In the genomic region with DNA sequence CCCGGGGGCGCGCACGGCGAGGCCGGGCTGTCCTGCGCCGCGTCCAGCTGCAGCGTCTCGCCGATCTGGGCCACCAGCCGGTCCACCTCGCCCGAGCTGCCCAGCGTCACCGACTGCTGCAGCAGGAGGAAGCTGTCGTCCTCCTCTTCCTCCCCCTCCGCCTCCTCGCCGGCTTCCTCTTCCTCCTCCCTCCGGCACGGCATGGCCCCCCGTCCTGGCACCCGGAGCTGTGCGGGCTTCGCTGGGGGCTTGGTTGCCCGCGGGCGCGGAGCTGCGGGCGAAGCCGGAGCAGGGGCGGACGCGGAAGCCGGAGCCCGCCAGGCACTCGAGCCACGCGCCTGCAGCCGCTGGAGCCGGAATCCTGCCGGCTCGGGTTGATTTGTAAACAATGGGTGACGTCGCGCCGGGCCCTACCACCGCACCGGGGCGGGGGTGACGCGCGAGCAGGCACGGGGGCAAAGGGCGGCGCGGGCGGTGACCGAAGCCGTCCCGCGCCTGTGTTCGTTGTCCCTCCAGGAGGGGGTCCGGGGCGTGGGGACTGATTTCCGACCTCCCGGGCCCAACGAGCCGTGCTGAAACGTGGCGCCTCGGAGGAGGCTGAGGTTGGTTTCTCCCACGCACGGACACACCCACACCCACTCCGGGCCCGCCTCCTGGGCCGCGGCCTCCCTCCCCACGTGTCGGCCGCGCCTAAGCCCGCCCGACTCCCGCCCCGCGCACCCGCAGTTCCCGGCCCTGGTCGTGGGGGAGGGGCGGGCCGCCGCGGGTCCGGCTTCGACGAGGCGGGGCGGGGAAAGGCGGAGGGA, we compare ENCODE assay signal across 8 cellular contexts. TPM values are rescaled to one million over a fixed set of nuclear protein-coding genes. Genes with fewer than 3 reads are reported as not detected.
DNase-seq lines count a peak whose midpoint lies in the region; ATAC-seq and TF ChIP-seq lines count a peak whose summit lies in the region.

A gene with protein sequence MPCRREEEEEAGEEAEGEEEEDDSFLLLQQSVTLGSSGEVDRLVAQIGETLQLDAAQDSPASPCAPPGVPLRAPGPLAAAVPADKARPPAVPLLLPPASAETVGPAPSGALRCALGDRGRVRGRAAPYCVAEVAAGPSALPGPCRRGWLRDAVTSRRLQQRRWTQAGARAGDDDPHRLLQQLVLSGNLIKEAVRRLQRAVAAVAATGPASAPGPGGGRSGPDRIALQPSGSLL (minus strand): TSS at position 360 of the 806 bp plus-strand sequence. CDS start 157 bp downstream, at position 203.

- no peaks in the 10 kb centered on the region for H3K9me3 ChIP-seq in lung (ENCODE audit: control insufficient read depth in 2 of 2, insufficient read depth in 1 of 2, low read length in 1 of 2)

- CTCF ChIA-PET in activated CD8-positive, alpha-beta T cell treated with anti-CD3 and anti-CD28 coated beads, Interleukin-2, amount 10 ng/mL, durations not matched to agents 7 days and 5 days (lab: Charles Lee) = interaction anchor here (0.7 kb wide), 1 partner anchor 15 kb away, joined by 3 read pairs; no protein-coding TSS in a partner anchor

- peaks cover 32% of the 10 kb centered on the region for H3K4me1 Mint-ChIP-seq in activated CD8-positive, alpha-beta T cell treated with anti-CD3 and anti-CD28 coated beads, Interleukin-2, amount 10 ng/mL, durations not matched to agents 7 days and 5 days (ENCODE audit: low read depth)

- H3K27ac Mint-ChIP-seq in activated CD8-positive, alpha-beta T cell treated with anti-CD3 and anti-CD28 coated beads, Interleukin-2, amount 10 ng/mL, durations not matched to agents 7 days and 5 days = peak within 1 kb of the TSS; percentile 93

- H3K4me3 Mint-ChIP-seq in activated CD8-positive, alpha-beta T cell treated with anti-CD3 and anti-CD28 coated beads, Interleukin-2, amount 10 ng/mL, durations not matched to agents 7 days and 5 days = peak within 1 kb of the TSS; percentile 75

- ATAC-seq in GM19324 (IDR thresholded peaks at IDR 0.05; ENCODE audit: low FRiP score, unreplicated experiment) (peak; percentile 87), HG03457 (IDR thresholded peaks at IDR 0.05; ENCODE audit: unreplicated experiment) (peak; percentile 73), lung (ENCODE audit: insufficient read depth, low FRiP score) (peak; percentile 95)
- peak; percentile 89 for ATAC-seq in activated CD8-positive, alpha-beta T cell treated with anti-CD3 and anti-CD28 coated beads, Interleukin-2, amount 10 ng/mL, durations not matched to agents 7 days and 5 days

- WGBS in lung, 2 donors = 0 to 1% methylated on average over 43 to 103 of the region's 103 CpGs

- POLR2A ChIA-PET in activated CD8-positive, alpha-beta T cell treated with anti-CD3 and anti-CD28 coated beads, Interleukin-2, amount 10 ng/mL, durations not matched to agents 7 days and 5 days (lab: Charles Lee) = interaction anchor here (0.9 to 5.0 kb wide), 7 partner anchors 9 to 66 kb away, joined by 3 to 46 read pairs (median 5); partner anchors contain the start of genes ARHGAP19, FRAT1 and RRP12

- peak within 1 kb of the TSS; percentile 89 for H3K4me3 ChIP-seq in lung

- no peaks in the 10 kb centered on the region for H3K9me3 Mint-ChIP-seq in activated CD8-positive, alpha-beta T cell treated with anti-CD3 and anti-CD28 coated beads, Interleukin-2, amount 10 ng/mL, durations not matched to agents 7 days and 5 days (ENCODE audit: insufficient read depth)

- H3K36me3 ChIP-seq in lung (ENCODE audit: control insufficient read depth in 2 of 2, insufficient read depth in 2 of 2, low read length in 2 of 2) = peaks cover 0 to 4% of the 10 kb centered on the region in 2 donors

- H3K36me3 Mint-ChIP-seq in activated CD8-positive, alpha-beta T cell treated with anti-CD3 and anti-CD28 coated beads, Interleukin-2, amount 10 ng/mL, durations not matched to agents 7 days and 5 days (ENCODE audit: low read depth) = peaks cover 24% of the 10 kb centered on the region

- peaks cover 9 to 11% of the 10 kb centered on the region in 2 donors for H3K4me1 ChIP-seq in lung (ENCODE audit: control insufficient read depth in 2 of 2, insufficient read depth in 2 of 2, low read length in 2 of 2)

- H3K27ac ChIP-seq in C4-2B (peak within 1 kb of the TSS; percentile 96), lung (ENCODE audit: low read depth in 1 of 2, low read length in 1 of 2) (peak within 1 kb of the TSS; percentile 93)

- DNase-seq in NCI-H82 (lab: John Stamatoyannopoulos, UW) = peak; percentile 86
- DNase-seq in activated CD8-positive, alpha-beta T cell treated with anti-CD3 and anti-CD28 coated beads, Interleukin-2, amount 10 ng/mL, durations not matched to agents 7 days and 5 days = peak; percentile 89
- peak; percentile 96 for DNase-seq in ecto neural progenitor cell (ENCODE audit: low spot score)
- peak; percentile 90 for DNase-seq in lung (ENCODE audit: low spot score)
- DNase-seq in stimulated activated CD4-positive, alpha-beta T cell treated with anti-CD3 and anti-CD28 coated beads, TNF-alpha, amount 100 ng/mL, for 1 hour (ENCODE audit: low read depth in 3 of 3, low spot score in 1 of 3) = peak; percentile 66 to 79 (median 72)

- no peak for TF ChIP-seq CTCF in C4-2B (conservative IDR thresholded peaks at IDR 0.05)
- TF ChIP-seq CTCF in lung (IDR thresholded peaks at IDR 0.05; ENCODE audit: control extremely low read depth, extremely low read depth) = no peak

- H3K27me3 Mint-ChIP-seq in activated CD8-positive, alpha-beta T cell treated with anti-CD3 and anti-CD28 coated beads, Interleukin-2, amount 10 ng/mL, durations not matched to agents 7 days and 5 days (ENCODE audit: low read depth) = peaks cover 28% of the 10 kb centered on the region

- H3K27me3 ChIP-seq in lung (ENCODE audit: control insufficient read depth, insufficient read depth) = no peaks in the 10 kb centered on the region

RNA-seq across cellular contexts. Expression of the gene that starts here (rescaled TPM):
- total RNA-seq in activated CD8-positive, alpha-beta T cell treated with anti-CD3 and anti-CD28 coated beads, Interleukin-2, amount 10 ng/mL, durations not matched to agents 7 days and 5 days = 10 to 100 TPM; 10.0 to 10.4 TPM
- 10 to 100 TPM; 12.5 to 22.0 TPM for total RNA-seq in lung
- polyA plus RNA-seq in lung = 10 to 100 TPM in 1 of 2 donors, 1 to 10 TPM in 1; 7.0 to 25.9 TPM

Comparison
In these comparisons a context has a peak if more than half of its experiments do, and no peak if none do; other contexts are left out.
1. Peak in every context shown above with its lines: DNase-seq, ATAC-seq, H3K4me3 ChIP-seq and H3K27ac ChIP-seq.